In the genomic region with DNA sequence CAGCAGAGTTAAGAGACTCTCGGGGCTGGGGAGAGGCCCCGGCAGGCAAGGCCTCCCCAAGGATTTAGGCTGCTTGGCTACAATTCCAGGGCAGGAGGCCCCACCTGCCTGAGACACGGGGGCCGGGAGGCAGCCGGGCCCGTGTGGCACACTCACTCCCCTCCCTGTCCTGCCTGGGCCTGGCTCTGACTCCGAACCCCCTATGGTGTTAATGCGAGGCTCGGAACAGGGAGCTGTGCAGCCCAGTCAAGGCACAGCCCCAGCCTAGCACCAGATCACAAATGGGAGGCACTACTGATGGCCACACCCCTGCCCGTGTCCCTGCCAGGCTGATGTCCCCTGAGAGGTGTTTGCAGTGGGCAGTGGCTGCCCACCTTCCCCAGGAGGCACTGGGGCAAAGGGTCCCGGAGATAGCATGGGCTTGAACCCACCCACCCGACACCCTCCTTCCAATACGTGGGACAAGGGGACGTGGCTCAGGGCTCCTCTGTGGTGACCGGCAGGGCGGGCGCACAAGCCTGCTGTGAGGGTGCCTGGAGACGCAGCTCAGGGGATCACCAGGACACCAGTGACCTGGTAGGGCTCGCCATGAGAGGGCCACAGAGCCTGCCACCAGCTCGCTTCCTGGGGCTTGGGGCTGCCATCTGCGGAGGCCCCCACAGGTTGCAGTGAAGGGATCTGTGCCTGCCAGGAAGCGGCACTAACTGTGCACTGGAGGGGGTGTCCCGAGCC, we compare ENCODE assay signal across 1 cellular context.
TF ChIP-seq lines count a peak whose summit lies in the region.

No MANE protein-coding gene starts in this region.

TF ChIP-seq in endothelial cell of umbilical vein, 7 proteins besides CTCF, POLR2A, EP300 and RAD21:
- TF ChIP-seq POLR2AphosphoS5 (IDR thresholded peaks at IDR 0.05; ENCODE audit: insufficient read depth, low read depth, low read length) (no peak), FOS (IDR thresholded peaks at IDR 0.05; ENCODE audit: borderline replicate concordance, insufficient read depth, low read length) (no peak), MYC (IDR thresholded peaks at IDR 0.05; ENCODE audit: low read depth, low read length) (no peak), GATA2 (IDR thresholded peaks at IDR 0.05; ENCODE audit: insufficient read depth, insufficient read length, low read depth, low read length) (no peak), EZH2 (IDR thresholded peaks at IDR 0.05; ENCODE audit: borderline replicate concordance, low read depth, low read length, severe bottlenecking) (no peak), JUN (IDR thresholded peaks at IDR 0.05; ENCODE audit: borderline replicate concordance, insufficient read depth, insufficient read length, low read depth) (no peak)
- TF ChIP-seq, protein P1, sequence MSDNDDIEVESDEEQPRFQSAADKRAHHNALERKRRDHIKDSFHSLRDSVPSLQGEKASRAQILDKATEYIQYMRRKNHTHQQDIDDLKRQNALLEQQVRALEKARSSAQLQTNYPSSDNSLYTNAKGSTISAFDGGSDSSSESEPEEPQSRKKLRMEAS (IDR thresholded peaks at IDR 0.05; ENCODE audit: insufficient read depth, insufficient read length), result no peak
